ENCODE assay signal across 17 cellular contexts in the genomic region with DNA sequence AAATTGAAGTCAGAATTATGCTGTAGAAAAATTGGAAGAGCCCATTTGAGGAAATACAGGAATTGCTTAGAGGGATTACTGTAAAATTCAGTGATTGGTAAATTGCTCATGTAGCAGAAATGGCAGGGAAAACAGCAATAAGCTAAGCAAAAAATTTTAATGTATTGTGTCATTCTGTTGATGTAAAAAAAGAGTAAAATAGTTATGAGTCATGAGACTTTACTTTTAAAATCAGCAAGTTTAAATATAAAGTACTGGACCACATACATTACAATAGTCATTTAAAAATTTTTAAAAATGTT. TPM values are rescaled to one million over a fixed set of nuclear protein-coding genes. Genes with fewer than 3 reads are reported as not detected.
A peak's percentile ranks its signal among the peaks of the same experiment; 100 is the strongest.
DNase-seq lines count a peak whose midpoint lies in the region; ATAC-seq and TF ChIP-seq lines count a peak whose summit lies in the region.
"Had no signal": no experiment of that assay in that cellular context is flagged by ENCODE, and none has a peak within 500 bp of the region (broad histone marks: within the 10 kb centered on the region; RNA-seq: fewer than 3 reads in every experiment).

No MANE protein-coding gene starts in this region.

- no peak for TF ChIP-seq POLR2A in esophagus squamous epithelium (IDR thresholded peaks at IDR 0.05)

- no peaks in the 10 kb centered on the region; the same call in 1 of the 2 replicates for H3K9me2 ChIP-seq in PC-9 (ENCODE audit: insufficient read depth)

- TF ChIP-seq CTCF in PC-9 (conservative IDR thresholded peaks at IDR 0.05) (no peak), chondrocyte (IDR thresholded peaks at IDR 0.05) (no peak), osteocyte (IDR thresholded peaks at IDR 0.05) (no peak), esophagus squamous epithelium (IDR thresholded peaks at IDR 0.05) (no peak)

- H3K4me3 Mint-ChIP-seq in chondrocyte (ENCODE audit: unreplicated experiment) (no peak overlapping the region), osteocyte (ENCODE audit: unreplicated experiment) (no peak overlapping the region)
- H3K4me3 Mint-ChIP-seq: activated CD4-positive, alpha-beta T cell treated with anti-CD3 and anti-CD28 coated beads, Interleukin-2, amount 10 ng/mL, durations not matched to agents 24 days and 14 days; activated CD8-positive, alpha-beta memory T cell treated with anti-CD3 and anti-CD28 coated beads, Interleukin-2, amount 10 ng/mL, durations not matched to agents 7 days and 5 days; activated naive CD8-positive, alpha-beta T cell; CD14-positive monocyte; endodermal cell; mesothelial cell of epicardium; naive thymus-derived CD8-positive, alpha-beta T cell had no signal

- DNase-seq in EL (peak; percentile 55), PC-9 (no peak), chondrocyte (ENCODE audit: low spot score) (no peak), osteocyte (ENCODE audit: extremely low spot score, unreplicated experiment) (no peak), esophagus squamous epithelium (lab: John Stamatoyannopoulos, UW) (no peak), HT-29 (ENCODE audit: low spot score) (no peak), left cardiac atrium (no peak)
- DNase-seq: activated CD8-positive, alpha-beta memory T cell treated with anti-CD3 and anti-CD28 coated beads, Interleukin-2, amount 10 ng/mL, durations not matched to agents 7 days and 5 days; endodermal cell had no signal

- H3K27ac Mint-ChIP-seq in chondrocyte (ENCODE audit: unreplicated experiment) (peak overlapping the region; percentile 67), osteocyte (ENCODE audit: unreplicated experiment) (peak overlapping the region; percentile 76)
- H3K27ac Mint-ChIP-seq: activated CD4-positive, alpha-beta T cell treated with anti-CD3 and anti-CD28 coated beads, Interleukin-2, amount 10 ng/mL, durations not matched to agents 24 days and 14 days; activated CD8-positive, alpha-beta memory T cell treated with anti-CD3 and anti-CD28 coated beads, Interleukin-2, amount 10 ng/mL, durations not matched to agents 7 days and 5 days; activated naive CD8-positive, alpha-beta T cell; CD14-positive monocyte; endodermal cell; mesothelial cell of epicardium; naive thymus-derived CD8-positive, alpha-beta T cell had no signal

- peaks cover 13% of the 10 kb centered on the region for H3K4me1 ChIP-seq in PC-9 (replicated peaks; ENCODE audit: insufficient read depth)
- H3K4me1 ChIP-seq in esophagus squamous epithelium = peaks cover 0 to 37% (median 18%) of the 10 kb centered on the region in 3 donors

- H4K20me1 ChIP-seq in PC-9 (ENCODE audit: insufficient read depth) = no peaks in the 10 kb centered on the region

- CTCF ChIA-PET in PC-9 (lab: Charles Lee) = interaction anchor here (0.6 to 1.5 kb wide), 7 partner anchors 11 to 465 kb away, joined by 3 to 4 read pairs (median 3); no protein-coding TSS in a partner anchor

- peaks cover 12% of the 10 kb centered on the region; the same call in 1 of the 2 replicates for H3F3A ChIP-seq in PC-9 (ENCODE audit: insufficient read depth, low read depth)

- H3K79me2 ChIP-seq in PC-9 (ENCODE audit: low read depth) = peaks cover 83% of the 10 kb centered on the region

- H3K9me3 Mint-ChIP-seq in chondrocyte (ENCODE audit: low read depth) = no peaks in the 10 kb centered on the region
- H3K9me3 Mint-ChIP-seq in osteocyte (ENCODE audit: unreplicated experiment) = no peaks in the 10 kb centered on the region
- H3K9me3 Mint-ChIP-seq: activated CD4-positive, alpha-beta T cell treated with anti-CD3 and anti-CD28 coated beads, Interleukin-2, amount 10 ng/mL, durations not matched to agents 24 days and 14 days; CD14-positive monocyte; endodermal cell; mesothelial cell of epicardium; naive thymus-derived CD8-positive, alpha-beta T cell had no signal

- POLR2A ChIA-PET in PC-9 (lab: Charles Lee; ENCODE audit: unreplicated experiment) = interaction anchor here (0.7 kb wide), 1 partner anchor 1354 kb away, joined by 7 read pairs; no protein-coding TSS in a partner anchor

- no peak overlapping the region for H3K4me3 ChIP-seq in PC-9
- H3K4me3 ChIP-seq in esophagus squamous epithelium = no peak overlapping the region
- H3K4me3 ChIP-seq: body of pancreas, coronary artery had no signal

- intact Hi-C loops in PC-9 (cut with micrococcal nuclease; ENCODE audit: unreplicated experiment) = loop anchor here (1.0 to 10.0 kb wide), 8 partner anchors 71 to 1568 kb away; no protein-coding TSS in a partner anchor
- intact Hi-C loops in esophagus squamous epithelium (cut with DNase I) = no loop called here
- intact Hi-C loops in left cardiac atrium (cut with DNase I) = loop anchor here (2.0 to 10.0 kb wide), 3 partner anchors 312 to 468 kb away; no protein-coding TSS in a partner anchor

- ATAC-seq in left cardiac atrium = no peak
- ATAC-seq in GM18873 (IDR thresholded peaks at IDR 0.05; ENCODE audit: low FRiP score, unreplicated experiment) = no peak

- 0 out of 2 replicates have a peak overlapping the region, but pooled peaks have one; percentile 8 for H3K4me2 ChIP-seq in PC-9

- H3K27me3 ChIP-seq in PC-9 (ENCODE audit: insufficient read depth, low read depth) = no peaks in the 10 kb centered on the region
- no peaks in the 10 kb centered on the region for H3K27me3 ChIP-seq in esophagus squamous epithelium
- H3K27me3 ChIP-seq: body of pancreas had no signal

- H3K27ac ChIP-seq in PC-9 = no peak overlapping the region
- no peak overlapping the region for H3K27ac ChIP-seq in esophagus squamous epithelium
- H3K27ac ChIP-seq: coronary artery had no signal

- H3K4me1 Mint-ChIP-seq in chondrocyte (ENCODE audit: low read depth) (peaks cover 60% of the 10 kb centered on the region), osteocyte (ENCODE audit: unreplicated experiment) (peaks cover 38% of the 10 kb centered on the region)

- H3K27me3 Mint-ChIP-seq in chondrocyte (ENCODE audit: low read depth) (no peaks in the 10 kb centered on the region), osteocyte (ENCODE audit: unreplicated experiment) (no peaks in the 10 kb centered on the region)
- H3K27me3 Mint-ChIP-seq: activated CD4-positive, alpha-beta T cell treated with anti-CD3 and anti-CD28 coated beads, Interleukin-2, amount 10 ng/mL, durations not matched to agents 24 days and 14 days; activated CD8-positive, alpha-beta memory T cell treated with anti-CD3 and anti-CD28 coated beads, Interleukin-2, amount 10 ng/mL, durations not matched to agents 7 days and 5 days; activated naive CD8-positive, alpha-beta T cell; naive thymus-derived CD8-positive, alpha-beta T cell had no signal

- no peak overlapping the region for H2AFZ ChIP-seq in PC-9

- BruUV-seq in PC-9 (replicated peaks; lab: Mats Ljungman, UMichigan) = no TSS peak

- H3K9me3 ChIP-seq in PC-9 (ENCODE audit: insufficient read depth, low read depth) (no peaks in the 10 kb centered on the region), esophagus squamous epithelium (no peaks in the 10 kb centered on the region)
- H3K9me3 ChIP-seq: body of pancreas had no signal

- H3K36me3 ChIP-seq in PC-9 (ENCODE audit: low read depth) (0 out of 2 replicates have a peak, but pooled peaks cover 27% of the 10 kb centered on the region), esophagus squamous epithelium (peaks cover 0 to under 1% (median 0%) of the 10 kb centered on the region in 3 donors)

- H3K36me3 Mint-ChIP-seq in chondrocyte (ENCODE audit: low read depth) = no peaks in the 10 kb centered on the region
- H3K36me3 Mint-ChIP-seq in osteocyte (ENCODE audit: unreplicated experiment) = peaks cover 7% of the 10 kb centered on the region
- H3K36me3 Mint-ChIP-seq: activated naive CD8-positive, alpha-beta T cell had no signal

RNA-seq across cellular contexts. Expression of gene PDHX, which starts 10.4 kb away (rescaled TPM):
- total RNA-seq in PC-9 (2021) (44.7 and 47.0 TPM in 2 replicates), chondrocyte (28.5 to 39.7 TPM (median 38.8 TPM) in 3 replicates), osteocyte (27.0 and 34.6 TPM in 2 replicates), esophagus squamous epithelium (10 to 100 TPM; 14.1 to 29.9 (median 25.7) TPM), left cardiac atrium (100 to 1,000 TPM in 1 of 2 donors, 10 to 100 TPM in 1; 92.1 to 115 TPM)
- total RNA-seq in HT-29 (2014; rRNA removed; shearing (Covaris generic)) = 23.2 and 27.3 TPM in 2 replicates

RNA-seq across cellular contexts. Expression of gene APIP, which starts 10.6 kb away (rescaled TPM):
- total RNA-seq in PC-9 (2021) (34.1 and 41.0 TPM in 2 replicates), chondrocyte (13.3 to 16.8 TPM (median 13.3 TPM) in 3 replicates), osteocyte (19.2 and 21.3 TPM in 2 replicates), esophagus squamous epithelium (10 to 100 TPM; 11.5 to 21.9 (median 17.2) TPM), left cardiac atrium (10 to 100 TPM; 19.8 to 30.4 TPM)
- 36.9 and 39.3 TPM in 2 replicates for total RNA-seq in HT-29 (2014; rRNA removed; shearing (Covaris generic))
